15 cellular contexts compared by ENCODE assay signal in the genomic region with DNA sequence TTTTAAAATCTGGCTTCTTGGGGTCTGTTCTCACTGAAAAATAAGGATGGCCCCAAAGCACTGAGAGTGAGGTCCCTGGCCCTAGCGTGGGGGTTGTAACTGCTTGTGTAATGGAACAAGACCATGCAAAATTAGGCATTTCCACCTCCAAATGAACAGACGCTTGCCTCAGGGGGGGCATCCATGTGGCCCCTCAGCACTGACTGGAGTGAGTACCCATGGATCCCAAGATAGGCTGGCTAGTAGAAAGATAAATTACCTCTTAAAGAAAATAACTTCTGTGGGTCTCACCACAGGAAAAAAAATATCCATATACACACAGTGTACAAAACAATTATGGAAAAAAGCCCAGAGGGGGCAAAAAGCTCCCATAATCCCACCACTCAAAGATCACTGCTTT. TPM values are rescaled to one million over a fixed set of nuclear protein-coding genes. Genes with fewer than 3 reads are reported as not detected.
DNase-seq lines count a peak whose midpoint lies in the region; ATAC-seq and TF ChIP-seq lines count a peak whose summit lies in the region.
"Had no signal": no experiment of that assay in that cellular context is flagged by ENCODE, and none has a peak within 500 bp of the region (broad histone marks: within the 10 kb centered on the region; RNA-seq: fewer than 3 reads in every experiment).

No MANE protein-coding gene starts in this region.

- no peaks in the 10 kb centered on the region for H3K79me2 ChIP-seq in smooth muscle cell (ENCODE audit: low read depth)

- H3F3A ChIP-seq in smooth muscle cell (ENCODE audit: low read depth) = peaks cover 16% of the 10 kb centered on the region

- no peak overlapping the region for H3K4me2 ChIP-seq in smooth muscle cell

- no peak overlapping the region for H2AFZ ChIP-seq in smooth muscle cell (ENCODE audit: low read depth)

- 78% methylated on average over 2 of the region's 2 CpGs for WGBS in smooth muscle cell (ENCODE audit: low lambda C conversion rate)

- intact Hi-C loops in head of caudate nucleus (cut with DNase I) = no loop called here

- H3K27ac ChIP-seq in SJCRH30 (peak overlapping the region; percentile 100), smooth muscle cell (ENCODE audit: low read depth) (peak overlapping the region; percentile 94)
- H3K27ac ChIP-seq: prostate gland had no signal

- peak overlapping the region; percentile 7 for H3K4me3 ChIP-seq in SJCRH30
- H3K4me3 ChIP-seq in smooth muscle cell = no peak overlapping the region
- H3K4me3 ChIP-seq: prostate gland had no signal

- no peak for TF ChIP-seq CTCF in smooth muscle cell (IDR thresholded peaks at IDR 0.05; ENCODE audit: borderline replicate concordance, insufficient read depth, poor library complexity, severe bottlenecking)

- DNase-seq in NCI-H1417 (lab: John Stamatoyannopoulos, UW) = peak in 2 of 3 experiments; percentile 50 to 86
- no peak for DNase-seq in NCI-H1417 treated with DMSO at 0.1 percent for 48 hours (lab: John Stamatoyannopoulos, UW)
- DNase-seq in SJCRH30 = peak; percentile 96 to 98
- peak; percentile 13 for DNase-seq in left kidney (ENCODE audit: low read depth, low spot score)
- DNase-seq in smooth muscle cell (lab: John Stamatoyannopoulos, UW; ENCODE audit: unreplicated experiment) = no peak
- DNase-seq in NCI-H1105 (lab: John Stamatoyannopoulos, UW) = no peak
- no peak for DNase-seq in head of caudate nucleus
- DNase-seq: activated CD8-positive, alpha-beta memory T cell treated with anti-CD3 and anti-CD28 coated beads for 24 hours; activated naive CD4-positive, alpha-beta T cell; central memory CD4-positive, alpha-beta T cell; KG1 had no signal

- H3K27me3 ChIP-seq in SJCRH30 (no peaks in the 10 kb centered on the region), smooth muscle cell (ENCODE audit: low read depth) (no peaks in the 10 kb centered on the region)

- H3K9me3 ChIP-seq in SJCRH30 (replicated peaks) = peaks cover 9% of the 10 kb centered on the region; the same call in 1 of the 2 replicates
- peaks cover 4% of the 10 kb centered on the region for H3K9me3 ChIP-seq in smooth muscle cell (replicated peaks; ENCODE audit: low read depth)
- H3K9me3 ChIP-seq: prostate gland had no signal

- no peak for ATAC-seq in GM18873 (IDR thresholded peaks at IDR 0.05; ENCODE audit: low FRiP score, unreplicated experiment)

- H3K9ac ChIP-seq in smooth muscle cell (ENCODE audit: low read depth) = peak overlapping the region; percentile 59

- no peaks in the 10 kb centered on the region for H4K20me1 ChIP-seq in smooth muscle cell (ENCODE audit: low read depth)

- H3K4me1 ChIP-seq in SJCRH30 (peaks cover 59% of the 10 kb centered on the region), smooth muscle cell (ENCODE audit: low read depth) (peaks cover 22% of the 10 kb centered on the region)

- no peaks in the 10 kb centered on the region for H3K36me3 ChIP-seq in SJCRH30
- H3K36me3 ChIP-seq in smooth muscle cell (ENCODE audit: low read depth) = no peaks in the 10 kb centered on the region
- H3K36me3 ChIP-seq: prostate gland had no signal

RNA-seq across cellular contexts. Expression of a gene that starts 15.2 kb away (rescaled TPM):
- total RNA-seq in SJCRH30 (2014; rRNA removed; shearing (Covaris generic)) = 0.81 and 1.1 TPM in 2 replicates
- total RNA-seq in smooth muscle cell = 0.90 TPM in 2 replicates
- 1.7 and 3.8 TPM in 2 replicates for polyA plus RNA-seq in smooth muscle cell
- total RNA-seq: H4, SK-MEL-5 had no signal

RNA-seq across cellular contexts. Expression of a gene that starts 20.5 kb away (rescaled TPM):
- total RNA-seq in SJCRH30 (2014; rRNA removed; shearing (Covaris generic)) = 2.6 and 3.3 TPM in 2 replicates
- total RNA-seq in smooth muscle cell = not detected in 2 replicates
- polyA plus RNA-seq in smooth muscle cell = 0.45 TPM in 1 of 2 replicates, not detected in the other
- total RNA-seq: H4, SK-MEL-5 had no signal

Comparison
In these comparisons a context has a peak if more than half of its experiments do, and no peak if none do; other contexts are left out.
1. DNase-seq: peak in NCI-H1417 (2 of 3), SJCRH30 (2 of 2) and left kidney (single experiment); none in NCI-H1417 treated with DMSO at 0.1 percent for 48 hours (single experiment), smooth muscle cell (single experiment), NCI-H1105 (single experiment) and head of caudate nucleus (0 of 42).